In genomic region chr4:40731792-40732245, GRCh38 we compare ENCODE assay signal across 8 cellular contexts. TPM values are rescaled to one million over a fixed set of nuclear protein-coding genes. Genes with fewer than 3 reads are reported as not detected.
DNase-seq lines count a peak whose midpoint lies in the region; ATAC-seq and TF ChIP-seq lines count a peak whose summit lies in the region.

No MANE protein-coding gene starts in this region.

- H3K27ac ChIP-seq in suprapubic skin: no peak overlapping the region

- 59% methylated on average over 6 of the region's 6 CpGs for WGBS in suprapubic skin

- no peaks in the 10 kb centered on the region for H3K36me3 ChIP-seq in suprapubic skin

- peaks cover 3% of the 10 kb centered on the region for H3K4me1 ChIP-seq in suprapubic skin

- DNase-seq in DMS53 (lab: John Stamatoyannopoulos, UW) (peak; percentile 83), NOMO-1 treated with DMSO at 0.1 percent for 48 hours (lab: John Stamatoyannopoulos, UW; ENCODE audit: unreplicated experiment) (peak; percentile 95), left ventricle myocardium superior (no peak), type B pancreatic cell (ENCODE audit: extremely low spot score, unreplicated experiment) (no peak), suprapubic skin (ENCODE audit: low spot score in 2 of 2) (no peak), SW 1271 (lab: John Stamatoyannopoulos, UW) (no peak)
- no peak for DNase-seq in activated T-cell treated with anti-CD3 and anti-CD28 coated beads, Interleukin-2, amount 50 U/mL, for 1 hour

- no peak for TF ChIP-seq CTCF in type B pancreatic cell (conservative IDR thresholded peaks at IDR 0.05)
- TF ChIP-seq CTCF in suprapubic skin (IDR thresholded peaks at IDR 0.05): no peak

- no peak overlapping the region for H3K4me3 ChIP-seq in suprapubic skin

- ATAC-seq in HG03159 (IDR thresholded peaks at IDR 0.05; ENCODE audit: unreplicated experiment) (peak; percentile 82), left ventricle myocardium superior (peak; percentile 89)

- no peaks in the 10 kb centered on the region for H3K27me3 ChIP-seq in suprapubic skin

- H3K27ac Mint-ChIP-seq in type B pancreatic cell: peak overlapping the region; percentile 3

- intact Hi-C loops in left ventricle myocardium superior (cut with micrococcal nuclease): no loop called here

- TF ChIP-seq POLR2A in suprapubic skin (IDR thresholded peaks at IDR 0.05): no peak

- H3K4me3 Mint-ChIP-seq in type B pancreatic cell: no peak overlapping the region

- H3K27me3 Mint-ChIP-seq in type B pancreatic cell: no peaks in the 10 kb centered on the region

- peaks cover 10% of the 10 kb centered on the region for H3K4me1 Mint-ChIP-seq in type B pancreatic cell (ENCODE audit: unreplicated experiment)

- H3K9me3 ChIP-seq in suprapubic skin: no peaks in the 10 kb centered on the region

- H3K9me3 Mint-ChIP-seq in type B pancreatic cell: peaks cover 4% of the 10 kb centered on the region

- H3K36me3 Mint-ChIP-seq in type B pancreatic cell: no peaks in the 10 kb centered on the region

- no peak for TF ChIP-seq EP300 in suprapubic skin (IDR thresholded peaks at IDR 0.05)

RNA-seq across cellular contexts. Expression of gene NSUN7, which starts 17.9 kb away (rescaled TPM):
- total RNA-seq in left ventricle myocardium superior (0.40 TPM), type B pancreatic cell (ENCODE audit: low replicate concordance) (8.3 and 12.3 TPM in 2 replicates), suprapubic skin (10 to 100 TPM in 1 of 4 donors, 1 to 10 TPM in 3; 1.3 to 13.4 (median 3.4) TPM)

Comparison
In these comparisons a context has a peak if more than half of its experiments do, and no peak if none do; other contexts are left out.
1. DNase-seq: peak in DMS53 (single experiment) and NOMO-1 treated with DMSO at 0.1 percent for 48 hours (single experiment); none in left ventricle myocardium superior (single experiment), type B pancreatic cell (single experiment), activated T-cell treated with anti-CD3 and anti-CD28 coated beads, Interleukin-2, amount 50 U/mL, for 1 hour (single experiment), suprapubic skin (0 of 2) and SW 1271 (0 of 2).